Comparison of ENCODE assay signal across 1 cellular context in genomic region chr19:39969681-39970423, GRCh38.
A peak's percentile ranks its signal among the peaks of the same experiment; 100 is the strongest.
TF ChIP-seq lines count a peak whose summit lies in the region.

No MANE protein-coding gene starts in this region.

TF ChIP-seq in K562, 482 proteins besides CTCF, POLR2A, EP300 and RAD21 (continues in another document):
- peak; percentile 30 to 64; a peak in 2 of 4 replicates for TF ChIP-seq TRIM24 (IDR thresholded peaks at IDR 0.05)
- TF ChIP-seq MGA (IDR thresholded peaks at IDR 0.05): peak; percentile 16
- no peak for TF ChIP-seq HNRNPK (IDR thresholded peaks at IDR 0.05; ENCODE audit: low read depth, low read length, poor library complexity, severe bottlenecking)
- no peak for TF ChIP-seq REST (CRISPR knock-in tag; IDR thresholded peaks at IDR 0.05; ENCODE audit: low read depth)
- no peak for TF ChIP-seq TCF15 (CRISPR knock-in tag; IDR thresholded peaks at IDR 0.05)
- TF ChIP-seq KHSRP (IDR thresholded peaks at IDR 0.05): no peak
- TF ChIP-seq NR2C2 (CRISPR knock-in tag; IDR thresholded peaks at IDR 0.05): no peak
- peak; percentile 66; the same call in 1 of the 2 replicates for TF ChIP-seq NR2C2 (tag; IDR thresholded peaks at IDR 0.05)
- no peak for TF ChIP-seq GTF3C2 (IDR thresholded peaks at IDR 0.05; ENCODE audit: borderline replicate concordance, extremely low read depth, insufficient read length)
- no peak for TF ChIP-seq HMG20B (CRISPR knock-in tag; IDR thresholded peaks at IDR 0.05)
- no peak for TF ChIP-seq CREBBP (IDR thresholded peaks at IDR 0.05; ENCODE audit: low read depth, low read length)
- TF ChIP-seq ZNF384 (IDR thresholded peaks at IDR 0.05; ENCODE audit: low read depth, low read length): peak; percentile 84
- TF ChIP-seq ZBTB1 (CRISPR knock-in tag; IDR thresholded peaks at IDR 0.05; ENCODE audit: borderline replicate concordance, low read depth): no peak
- peak; percentile 33 for TF ChIP-seq SUPT5H (IDR thresholded peaks at IDR 0.05)
- no peak for TF ChIP-seq NONO (IDR thresholded peaks at IDR 0.05; ENCODE audit: low read depth in 2 of 2, low read length in 1 of 2)
- TF ChIP-seq PHF8 (IDR thresholded peaks at IDR 0.05; ENCODE audit: borderline replicate concordance, low read length): no peak
- TF ChIP-seq BCL6 (CRISPR knock-in tag; IDR thresholded peaks at IDR 0.05): no peak
- TF ChIP-seq JUND (IDR thresholded peaks at IDR 0.05; ENCODE audit: borderline replicate concordance, low read depth, low read length): no peak
- TF ChIP-seq JUND (tag; IDR thresholded peaks at IDR 0.05; ENCODE audit: borderline replicate concordance, low read depth, low read length): no peak
- TF ChIP-seq FOXO4 (CRISPR knock-in tag; IDR thresholded peaks at IDR 0.05): no peak
- 0 out of 2 replicates have a peak, but pooled peaks have one; percentile 2 for TF ChIP-seq ZNF592 (IDR thresholded peaks at IDR 0.05)
- peak; percentile 93 for TF ChIP-seq ETV1 (tag; conservative IDR thresholded peaks at IDR 0.05; ENCODE audit: low read depth)
- TF ChIP-seq ETS2 (tag; IDR thresholded peaks at IDR 0.05; ENCODE audit: borderline replicate concordance, poor library complexity, severe bottlenecking): no peak
- TF ChIP-seq SRSF7 (optimal IDR thresholded peaks at IDR 0.05; ENCODE audit: low read depth, low read length): no peak
- TF ChIP-seq RBM22 (IDR thresholded peaks at IDR 0.05; ENCODE audit: low read depth, low read length, poor library complexity, severe bottlenecking): no peak
- no peak for TF ChIP-seq DEAF1 (CRISPR knock-in tag; IDR thresholded peaks at IDR 0.05)
